Comparison of ENCODE assay signal across 26 cellular contexts in genomic region chr22:35417606-35418005, GRCh38.
"Had no signal": no experiment of that assay in that cellular context is flagged by ENCODE, and none has a peak within 500 bp of the region (broad histone marks: within the 10 kb centered on the region; RNA-seq: fewer than 3 reads in every experiment).

No MANE protein-coding gene starts in this region.

- H3K4me3 Mint-ChIP-seq: activated naive CD4-positive, alpha-beta T cell treated with anti-CD3 and anti-CD28 coated beads, Interleukin-2, amount 50 U/mL, for 24 hours; dendritic cell treated with granulocyte-macrophage colony-stimulating factor and Interleukin-4, amounts not matched to agents 40 ng/mL and 50 ng/mL, for 4 days; endodermal cell; natural killer cell; stimulated activated effector memory CD8-positive, alpha-beta T cell treated with anti-CD3 and anti-CD28 coated beads, Interleukin-12 subunit alpha, Interleukin-12 subunit beta, amount 100 ng/mL, for 72 hours; stimulated activated naive CD8-positive, alpha-beta T cell treated with anti-CD3 and anti-CD28 coated beads, Interleukin-15, amount 100 ng/mL, for 72 hours; T-cell; type B pancreatic cell had no signal

- H3K9me3 Mint-ChIP-seq: activated naive CD4-positive, alpha-beta T cell treated with anti-CD3 and anti-CD28 coated beads, Interleukin-2, amount 50 U/mL, for 24 hours; activated T-helper 2 cell treated with anti-CD3 and anti-CD28 coated beads, Interferon-gamma antibody, Interleukin-2, Interleukin-4, amounts not matched to agents 10 μg/mL and 5 μg/mL and 100 μg/mL, durations not matched to agents 14 hours and 24 hours and 36 hours; dendritic cell treated with granulocyte-macrophage colony-stimulating factor and Interleukin-4, amounts not matched to agents 40 ng/mL and 50 ng/mL, for 4 days; endodermal cell; natural killer cell; stimulated activated effector memory CD8-positive, alpha-beta T cell treated with anti-CD3 and anti-CD28 coated beads, Interleukin-12 subunit alpha, Interleukin-12 subunit beta, amount 100 ng/mL, for 72 hours; stimulated activated naive CD8-positive, alpha-beta T cell treated with anti-CD3 and anti-CD28 coated beads, Interleukin-15, amount 100 ng/mL, for 72 hours; T-cell; type B pancreatic cell had no signal

- H3K4me1 Mint-ChIP-seq: activated naive CD4-positive, alpha-beta T cell treated with anti-CD3 and anti-CD28 coated beads, Interleukin-2, amount 50 U/mL, for 24 hours; endodermal cell; natural killer cell; stimulated activated effector memory CD8-positive, alpha-beta T cell treated with anti-CD3 and anti-CD28 coated beads, Interleukin-12 subunit alpha, Interleukin-12 subunit beta, amount 100 ng/mL, for 72 hours; T-cell had no signal

- H3K36me3 ChIP-seq: uterus had no signal

- H3K27ac Mint-ChIP-seq: activated naive CD4-positive, alpha-beta T cell treated with anti-CD3 and anti-CD28 coated beads, Interleukin-2, amount 50 U/mL, for 24 hours; activated T-helper 2 cell treated with anti-CD3 and anti-CD28 coated beads, Interferon-gamma antibody, Interleukin-2, Interleukin-4, amounts not matched to agents 10 μg/mL and 5 μg/mL and 100 μg/mL, durations not matched to agents 14 hours and 24 hours and 36 hours; dendritic cell treated with granulocyte-macrophage colony-stimulating factor and Interleukin-4, amounts not matched to agents 40 ng/mL and 50 ng/mL, for 4 days; endodermal cell; natural killer cell; stimulated activated effector memory CD8-positive, alpha-beta T cell treated with anti-CD3 and anti-CD28 coated beads, Interleukin-12 subunit alpha, Interleukin-12 subunit beta, amount 100 ng/mL, for 72 hours; T-cell; type B pancreatic cell had no signal

- H3K4me1 ChIP-seq: breast epithelium, lower lobe of right lung, uterus had no signal

- H3K27me3 ChIP-seq: breast epithelium, esophagus squamous epithelium, left lung, uterus had no signal

- H3K27me3 Mint-ChIP-seq: activated naive CD4-positive, alpha-beta T cell treated with anti-CD3 and anti-CD28 coated beads, Interleukin-2, amount 50 U/mL, for 24 hours; dendritic cell treated with granulocyte-macrophage colony-stimulating factor and Interleukin-4, amounts not matched to agents 40 ng/mL and 50 ng/mL, for 4 days; stimulated activated naive CD8-positive, alpha-beta T cell treated with anti-CD3 and anti-CD28 coated beads, Interleukin-15, amount 100 ng/mL, for 72 hours; T-cell; type B pancreatic cell had no signal

- ATAC-seq: left lung; lower lobe of right lung; natural killer cell; sciatic nerve; stimulated activated effector memory CD8-positive, alpha-beta T cell treated with anti-CD3 and anti-CD28 coated beads, Interleukin-12 subunit alpha, Interleukin-12 subunit beta, amount 100 ng/mL, for 72 hours; stimulated activated naive CD8-positive, alpha-beta T cell treated with anti-CD3 and anti-CD28 coated beads, Interleukin-15, amount 100 ng/mL, for 72 hours; T-cell had no signal

- H3K4me3 ChIP-seq: breast epithelium, esophagus squamous epithelium, left lung, lower lobe of right lung, skin epidermis, uterus had no signal

- H3K27ac ChIP-seq: breast epithelium, esophagus squamous epithelium, left lung, lower lobe of right lung, skin epidermis, uterus had no signal

- DNase-seq: activated CD4-positive, alpha-beta T cell treated with anti-CD3 and anti-CD28 coated beads for 4 hours; activated CD4-positive, alpha-beta T cell treated with anti-CD3 and anti-CD28 coated beads, Interleukin-2, amount 50 U/mL, for 48 hours; activated CD4-positive, CD25-positive, alpha-beta regulatory T cell; activated CD8-positive, alpha-beta memory T cell treated with anti-CD3 and anti-CD28 coated beads, Interleukin-2, amount 50 U/mL, for 48 hours; activated T-cell treated with anti-CD3 and anti-CD28 coated beads, Interleukin-2, amount 50 U/mL, for 48 hours; central memory CD4-positive, alpha-beta T cell; endodermal cell; esophagus squamous epithelium; lower lobe of right lung; mesendoderm; natural killer cell; stimulated activated CD4-positive, alpha-beta T cell treated with anti-CD3 and anti-CD28 coated beads, Interleukin-12 subunit alpha, Interleukin-12 subunit beta, amount 100 ng/mL, for 4 hours; stimulated activated CD4-positive, alpha-beta T cell treated with anti-CD3 and anti-CD28 coated beads, Interleukin-4, amount 100 ng/mL, for 24 hours; stimulated activated naive CD8-positive, alpha-beta T cell treated with anti-CD3 and anti-CD28 coated beads, Interleukin-15, amount 100 ng/mL, for 72 hours; substantia nigra; T-cell; uterus had no signal

- H3K9me3 ChIP-seq: breast epithelium, esophagus squamous epithelium, left lung, lower lobe of right lung, uterus had no signal
